ENCODE assay signal across 11 cellular contexts in the genomic region with DNA sequence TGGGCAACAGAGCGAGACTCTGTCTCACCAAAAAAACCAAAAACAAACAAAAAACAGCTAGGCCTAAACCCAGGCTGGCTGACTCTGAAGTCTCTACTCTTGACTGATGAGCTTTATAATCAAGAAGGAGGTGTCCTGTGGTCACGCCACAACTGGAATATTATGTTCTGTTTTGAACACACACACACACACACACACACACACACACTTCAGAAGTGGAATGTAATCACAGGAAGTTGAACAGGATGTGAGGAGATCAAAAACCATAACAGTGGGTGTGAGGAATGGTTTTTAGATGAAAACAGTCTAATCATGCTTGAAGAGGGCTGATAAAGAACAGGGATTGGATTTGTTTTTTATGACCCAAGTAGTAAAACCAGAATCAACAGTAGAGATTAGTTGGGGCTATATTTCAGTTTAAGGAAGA. TPM values are rescaled to one million over a fixed set of nuclear protein-coding genes. Genes with fewer than 3 reads are reported as not detected.
A peak's percentile ranks its signal among the peaks of the same experiment; 100 is the strongest.
DNase-seq lines count a peak whose midpoint lies in the region; ATAC-seq and TF ChIP-seq lines count a peak whose summit lies in the region.
"Had no signal": no experiment of that assay in that cellular context is flagged by ENCODE, and none has a peak within 500 bp of the region (broad histone marks: within the 10 kb centered on the region; RNA-seq: fewer than 3 reads in every experiment).

No MANE protein-coding gene starts in this region.

- H3K4me1 Mint-ChIP-seq in activated CD4-positive, alpha-beta memory T cell treated with anti-CD3 and anti-CD28 coated beads for 36 hours (ENCODE audit: low read depth), result peaks cover 75% of the 10 kb centered on the region

- no peaks in the 10 kb centered on the region for H3K27me3 Mint-ChIP-seq in activated CD4-positive, alpha-beta memory T cell treated with anti-CD3 and anti-CD28 coated beads for 36 hours

- no peak overlapping the region for H3K27ac ChIP-seq in AG04450 (ENCODE audit: low read depth, low read length)
- H3K27ac ChIP-seq in foreskin keratinocyte, result peak overlapping the region; percentile 9
- H3K27ac ChIP-seq: cardiac muscle cell had no signal

- no peak overlapping the region for H3K4me3 ChIP-seq in AG04450 (ENCODE audit: low read depth, low read length)
- H3K4me3 ChIP-seq: cardiac muscle cell had no signal

- H3K9me3 Mint-ChIP-seq in activated CD4-positive, alpha-beta memory T cell treated with anti-CD3 and anti-CD28 coated beads for 36 hours, result no peaks in the 10 kb centered on the region

- DNase-seq in AG04450 (ENCODE audit: low read depth, low spot score) (peak; percentile 47), H4 (ENCODE audit: low spot score) (peak; percentile 84), foreskin keratinocyte (peak in 1 of 2 donors; percentile 48), C1 segment of cervical spinal cord (lab: John Stamatoyannopoulos, UW) (no peak), pons (ENCODE audit: low spot score) (no peak), ecto neural progenitor cell (ENCODE audit: low spot score) (no peak)
- peak; percentile 61 for DNase-seq in activated CD4-positive, alpha-beta memory T cell treated with anti-CD3 and anti-CD28 coated beads for 36 hours
- DNase-seq: DMS 273 treated with DMSO at 0.1 percent for 48 hours, NCI-H1105 had no signal

- intact Hi-C loops in activated CD4-positive, alpha-beta memory T cell treated with anti-CD3 and anti-CD28 coated beads for 36 hours (cut with micrococcal nuclease), result loop anchor here (1.0 to 5.0 kb wide), 4 partner anchors 9 to 921 kb away; a partner anchor contains a TSS

- CTCF ChIA-PET in AG04450 (lab: Charles Lee), result interaction anchor here (0.6 kb wide), 1 partner anchor 116 kb away, joined by 3 read pairs; no protein-coding TSS in a partner anchor
- CTCF ChIA-PET in activated CD4-positive, alpha-beta memory T cell treated with anti-CD3 and anti-CD28 coated beads for 36 hours (lab: Charles Lee), result interaction anchor here (0.6 to 3.5 kb wide), 5 partner anchors 21 to 115 kb away, joined by 4 to 17 read pairs (median 5); a partner anchor contains a TSS

- POLR2A ChIA-PET in AG04450 (lab: Yijun Ruan, JAX), result no interaction called here
- POLR2A ChIA-PET in activated CD4-positive, alpha-beta memory T cell treated with anti-CD3 and anti-CD28 coated beads for 36 hours (lab: Charles Lee), result interaction anchor here (0.8 to 3.7 kb wide), 4 partner anchors 9 to 345 kb away, joined by 3 to 11 read pairs (median 4); no protein-coding TSS in a partner anchor

- H3K27me3 ChIP-seq in AG04450 (ENCODE audit: control insufficient read depth, insufficient read depth, low read length) (no peaks in the 10 kb centered on the region), foreskin keratinocyte (no peaks in the 10 kb centered on the region)
- H3K27me3 ChIP-seq: cardiac muscle cell had no signal

- H3K4me3 Mint-ChIP-seq in activated CD4-positive, alpha-beta memory T cell treated with anti-CD3 and anti-CD28 coated beads for 36 hours, result no peak overlapping the region

- H3K36me3 Mint-ChIP-seq in activated CD4-positive, alpha-beta memory T cell treated with anti-CD3 and anti-CD28 coated beads for 36 hours, result no peaks in the 10 kb centered on the region

- H3K9me3 ChIP-seq in AG04450 (ENCODE audit: control insufficient read depth, insufficient read depth, low read length), result no peaks in the 10 kb centered on the region

- no peak for ATAC-seq in foreskin keratinocyte
- ATAC-seq in HG03439 (IDR thresholded peaks at IDR 0.05; ENCODE audit: unreplicated experiment), result no peak

- H3K27ac Mint-ChIP-seq in activated CD4-positive, alpha-beta memory T cell treated with anti-CD3 and anti-CD28 coated beads for 36 hours, result peak overlapping the region; percentile 47

- TF ChIP-seq CTCF in AG04450 (IDR thresholded peaks at IDR 0.05; ENCODE audit: low read depth, low read length) (no peak), foreskin keratinocyte (conservative IDR thresholded peaks at IDR 0.05) (no peak)

- H3K4me1 ChIP-seq in foreskin keratinocyte, result peaks cover 29% of the 10 kb centered on the region

RNA-seq across cellular contexts. Expression of a gene that starts 51.1 kb away (rescaled TPM):
- polyA plus RNA-seq in AG04450 (2011; rRNA removed), result 12.7 and 18.4 TPM in 2 replicates
- polyA minus RNA-seq in AG04450 (2011; rRNA and poly(A)+ RNA removed), result 11.2 and 14.8 TPM in 2 replicates
- 5.1 and 6.7 TPM in 2 replicates for total RNA-seq in H4 (2014; rRNA removed; shearing (Covaris generic))
- total RNA-seq in activated CD4-positive, alpha-beta memory T cell treated with anti-CD3 and anti-CD28 coated beads for 36 hours, result 1 to 10 TPM; 1.9 to 2.2 TPM
- 0.28 TPM in 1 of 2 replicates, not detected in the other for total RNA-seq in foreskin keratinocyte
- 0.07 TPM in 1 of 2 replicates, not detected in the other for polyA plus RNA-seq in foreskin keratinocyte
- total RNA-seq: cardiac muscle cell had no signal
- polyA plus RNA-seq: cardiac muscle cell had no signal

Comparison
In these comparisons a context has a peak if more than half of its experiments do, and no peak if none do; other contexts are left out.
1. DNase-seq: peak in AG04450 (single experiment), H4 (single experiment) and activated CD4-positive, alpha-beta memory T cell treated with anti-CD3 and anti-CD28 coated beads for 36 hours (single experiment); none in C1 segment of cervical spinal cord (0 of 14), pons (single experiment) and ecto neural progenitor cell (single experiment).